In the genomic region with DNA sequence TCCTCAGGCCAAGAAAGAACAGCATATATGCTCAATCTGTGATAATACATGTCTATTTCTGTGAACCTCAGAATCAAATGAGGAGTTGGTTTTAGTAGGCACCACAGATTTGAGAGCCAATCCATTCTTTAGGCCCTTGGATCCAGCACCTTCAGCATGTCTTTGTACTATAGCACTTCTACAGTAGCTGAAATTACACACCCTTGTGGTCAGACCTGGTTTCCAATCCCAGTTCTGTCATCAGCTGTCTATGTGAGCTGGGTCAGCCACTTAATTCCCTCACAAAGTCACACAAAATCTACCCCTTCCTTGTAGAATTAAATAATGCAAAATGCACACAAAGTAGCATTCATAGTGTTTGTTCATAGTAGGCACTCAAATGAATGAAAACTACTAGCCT, we compare ENCODE assay signal across 20 cellular contexts.
DNase-seq lines count a peak whose midpoint lies in the region; TF ChIP-seq lines count a peak whose summit lies in the region.
"Had no signal": no experiment of that assay in that cellular context is flagged by ENCODE, and none has a peak within 500 bp of the region (broad histone marks: within the 10 kb centered on the region; RNA-seq: fewer than 3 reads in every experiment).

No MANE protein-coding gene starts in this region.

- H3K27ac Mint-ChIP-seq in endodermal cell (no peak overlapping the region), neural progenitor cell (no peak overlapping the region)
- H3K27ac Mint-ChIP-seq: CD14-positive monocyte; CD4-positive, alpha-beta T cell; CD8-positive, alpha-beta memory T cell had no signal

- no peaks in the 10 kb centered on the region for H3K79me2 ChIP-seq in neural progenitor cell (ENCODE audit: low read depth)

- H3K9ac ChIP-seq in endodermal cell (ENCODE audit: extremely low read depth, low read length, poor library complexity, severe bottlenecking) (no peak overlapping the region), neural progenitor cell (no peak overlapping the region)
- H3K9ac ChIP-seq: BLaER1 treated with 17β-estradiol and CSF1 and Interleukin-3, amounts not matched to agents 10 nM and 100 nM had no signal

- H3K27ac ChIP-seq in left ventricle myocardium inferior (replicated peaks) (no peak overlapping the region), right atrium auricular region (no peak overlapping the region), WERI-Rb-1 (no peak overlapping the region), endodermal cell (ENCODE audit: low read depth, low read length) (no peak overlapping the region), neural progenitor cell (no peak overlapping the region)
- H3K27ac ChIP-seq: A549; BLaER1 treated with 17β-estradiol and CSF1 and Interleukin-3, amounts not matched to agents 10 nM and 100 nM had no signal

- H3K4me1 Mint-ChIP-seq in endodermal cell, result no peaks in the 10 kb centered on the region
- no peaks in the 10 kb centered on the region for H3K4me1 Mint-ChIP-seq in neural progenitor cell
- H3K4me1 Mint-ChIP-seq: CD14-positive monocyte; CD8-positive, alpha-beta memory T cell had no signal

- DNase-seq in left ventricle myocardium inferior (no peak), right atrium auricular region (ENCODE audit: low spot score) (no peak), WERI-Rb-1 (no peak), endodermal cell (no peak), neural progenitor cell (ENCODE audit: low spot score) (no peak), cortex of kidney (lab: John Stamatoyannopoulos, UW) (no peak), D341Med (ENCODE audit: low spot score) (no peak), kidney glomerular epithelial cell (lab: John Stamatoyannopoulos, UW) (no peak)
- DNase-seq: 8988T; ACHN; AML-193; BE2C; CD4-positive, alpha-beta T cell; CD8-positive, alpha-beta memory T cell; DMS153; DND-41 had no signal

- H3K4me2 ChIP-seq in neural progenitor cell, result no peak overlapping the region
- H3K4me2 ChIP-seq: A549; BLaER1 treated with 17β-estradiol and CSF1 and Interleukin-3, amounts not matched to agents 10 nM and 100 nM had no signal

- H3K4me3 Mint-ChIP-seq in endodermal cell (no peak overlapping the region), neural progenitor cell (no peak overlapping the region)
- H3K4me3 Mint-ChIP-seq: CD14-positive monocyte; CD4-positive, alpha-beta T cell; CD8-positive, alpha-beta memory T cell had no signal

- H3K27me3 ChIP-seq in left ventricle myocardium inferior (ENCODE audit: low read depth), result no peaks in the 10 kb centered on the region
- no peaks in the 10 kb centered on the region for H3K27me3 ChIP-seq in right atrium auricular region
- no peaks in the 10 kb centered on the region for H3K27me3 ChIP-seq in WERI-Rb-1 (ENCODE audit: insufficient read depth, low read depth, severe bottlenecking)
- peaks cover 48% of the 10 kb centered on the region for H3K27me3 ChIP-seq in endodermal cell (ENCODE audit: control insufficient read depth, insufficient read depth, low read length, poor library complexity, severe bottlenecking)
- no peaks in the 10 kb centered on the region for H3K27me3 ChIP-seq in neural progenitor cell
- H3K27me3 ChIP-seq: BE2C; BLaER1 treated with 17β-estradiol and CSF1 and Interleukin-3, amounts not matched to agents 10 nM and 100 nM had no signal

- H3K4me3 ChIP-seq in left ventricle myocardium inferior (no peak overlapping the region), right atrium auricular region (no peak overlapping the region), WERI-Rb-1 (ENCODE audit: low read depth, low read length) (no peak overlapping the region), endodermal cell (ENCODE audit: low read length) (no peak overlapping the region), neural progenitor cell (no peak overlapping the region)
- H3K4me3 ChIP-seq: A549; BLaER1 treated with 17β-estradiol and CSF1 and Interleukin-3, amounts not matched to agents 10 nM and 100 nM; HAP-1 had no signal

- peaks cover 36% of the 10 kb centered on the region for H3K4me1 ChIP-seq in left ventricle myocardium inferior
- H3K4me1 ChIP-seq in right atrium auricular region, result peaks cover 0 to 10% of the 10 kb centered on the region in 2 donors
- H3K4me1 ChIP-seq in endodermal cell (ENCODE audit: control insufficient read depth, insufficient read depth, low read length), result no peaks in the 10 kb centered on the region
- H3K4me1 ChIP-seq in neural progenitor cell, result no peaks in the 10 kb centered on the region
- H3K4me1 ChIP-seq: A549; BE2C; BLaER1 treated with 17β-estradiol and CSF1 and Interleukin-3, amounts not matched to agents 10 nM and 100 nM; HAP-1 had no signal

- H3K36me3 Mint-ChIP-seq in endodermal cell (ENCODE audit: low read depth) (no peaks in the 10 kb centered on the region), neural progenitor cell (no peaks in the 10 kb centered on the region)
- H3K36me3 Mint-ChIP-seq: CD14-positive monocyte; CD8-positive, alpha-beta memory T cell had no signal

- no peaks in the 10 kb centered on the region for H3K9me3 ChIP-seq in left ventricle myocardium inferior (replicated peaks)
- no peaks in the 10 kb centered on the region for H3K9me3 ChIP-seq in right atrium auricular region
- no peaks in the 10 kb centered on the region for H3K9me3 ChIP-seq in WERI-Rb-1 (ENCODE audit: severe bottlenecking)
- no peaks in the 10 kb centered on the region for H3K9me3 ChIP-seq in endodermal cell (ENCODE audit: control insufficient read depth, low read length)
- H3K9me3 ChIP-seq in neural progenitor cell (ENCODE audit: low read depth), result no peaks in the 10 kb centered on the region
- H3K9me3 ChIP-seq: A549; BLaER1 treated with 17β-estradiol and CSF1 and Interleukin-3, amounts not matched to agents 10 nM and 100 nM; HAP-1 had no signal

- H3K27me3 Mint-ChIP-seq in endodermal cell (ENCODE audit: insufficient read depth), result peaks cover 54% of the 10 kb centered on the region
- H3K27me3 Mint-ChIP-seq in neural progenitor cell (ENCODE audit: insufficient read depth, low read depth), result no peaks in the 10 kb centered on the region
- H3K27me3 Mint-ChIP-seq: CD4-positive, alpha-beta T cell had no signal

- H3F3A ChIP-seq in neural progenitor cell (ENCODE audit: low read depth), result no peaks in the 10 kb centered on the region

- no peaks in the 10 kb centered on the region for H4K20me1 ChIP-seq in neural progenitor cell (ENCODE audit: low read depth)
- H4K20me1 ChIP-seq: BLaER1 treated with 17β-estradiol and CSF1 and Interleukin-3, amounts not matched to agents 10 nM and 100 nM had no signal

- intact Hi-C loops in left ventricle myocardium inferior (cut with micrococcal nuclease), result no loop called here

- H3K9me3 Mint-ChIP-seq in endodermal cell (peaks cover 2% of the 10 kb centered on the region), neural progenitor cell (no peaks in the 10 kb centered on the region)

- TF ChIP-seq CTCF in left ventricle myocardium inferior (IDR thresholded peaks at IDR 0.05; ENCODE audit: borderline replicate concordance) (peak; percentile 25), right atrium auricular region (IDR thresholded peaks at IDR 0.05) (peak in 1 of 2 donors; percentile 10), WERI-Rb-1 (IDR thresholded peaks at IDR 0.05; ENCODE audit: low read depth, low read length) (0 out of 2 replicates have a peak, but pooled peaks have one; percentile 14), endodermal cell (conservative IDR thresholded peaks at IDR 0.05) (peak; percentile 62), neural progenitor cell (IDR thresholded peaks at IDR 0.05) (peak; percentile 16)

- no peaks in the 10 kb centered on the region for H3K36me3 ChIP-seq in left ventricle myocardium inferior
- no peaks in the 10 kb centered on the region for H3K36me3 ChIP-seq in right atrium auricular region
- no peaks in the 10 kb centered on the region for H3K36me3 ChIP-seq in WERI-Rb-1
- no peaks in the 10 kb centered on the region for H3K36me3 ChIP-seq in endodermal cell (ENCODE audit: control insufficient read depth, insufficient read depth, low read length)
- no peaks in the 10 kb centered on the region for H3K36me3 ChIP-seq in neural progenitor cell
- H3K36me3 ChIP-seq: BE2C; BLaER1 treated with 17β-estradiol and CSF1 and Interleukin-3, amounts not matched to agents 10 nM and 100 nM; HAP-1 had no signal

- H2AFZ ChIP-seq in neural progenitor cell (replicated peaks), result no peak overlapping the region
